35 cellular contexts compared by ENCODE assay signal in the genomic region with DNA sequence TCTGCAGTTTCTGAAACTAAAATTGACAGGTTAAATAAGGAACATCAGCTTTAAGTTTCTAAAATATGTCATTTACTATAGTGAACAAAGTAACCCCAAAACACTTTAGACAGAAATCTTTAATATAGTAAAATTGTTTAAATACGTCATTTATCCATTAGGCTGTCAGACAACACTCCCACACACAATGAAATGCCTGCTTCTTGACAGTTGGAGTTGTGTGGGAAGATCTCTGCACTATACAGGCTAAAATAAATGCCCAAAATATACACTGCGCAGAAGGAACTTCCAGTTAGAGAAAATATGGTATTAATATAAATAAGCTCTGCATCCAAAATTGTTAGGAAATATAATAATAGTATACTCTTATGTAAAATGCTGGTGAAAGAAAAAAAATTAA.
"Had no signal": no experiment of that assay in that cellular context is flagged by ENCODE, and none has a peak within 500 bp of the region (broad histone marks: within the 10 kb centered on the region; RNA-seq: fewer than 3 reads in every experiment).

No MANE protein-coding gene starts in this region.

- H3K27me3 Mint-ChIP-seq: activated B cell treated with CpG ODN at 0.5 μM for 24 hours; activated CD4-positive, alpha-beta memory T cell treated with anti-CD3 and anti-CD28 coated beads for 36 hours; activated CD4-positive, alpha-beta T cell treated with anti-CD3 and anti-CD28 coated beads, Interleukin-2, amount 10 ng/mL, durations not matched to agents 24 days and 14 days; activated CD8-positive, alpha-beta T cell treated with anti-CD3 and anti-CD28 coated beads for 36 hours; activated naive CD8-positive, alpha-beta T cell treated with anti-CD3 and anti-CD28 coated beads for 36 hours; activated T-helper 17 cell treated with anti-CD3 and anti-CD28 coated beads, Interleukin-2, amount 50 U/mL, for 72 hours had no signal

- H3K9me3 ChIP-seq: adrenal gland, body of pancreas, breast epithelium had no signal

- H3K4me1 Mint-ChIP-seq: activated B cell treated with CpG ODN at 0.5 μM for 24 hours; activated CD4-positive, alpha-beta T cell treated with anti-CD3 and anti-CD28 coated beads, Interleukin-2, amount 10 ng/mL, durations not matched to agents 24 days and 14 days; activated naive CD8-positive, alpha-beta T cell treated with anti-CD3 and anti-CD28 coated beads for 36 hours; activated T-helper 17 cell treated with anti-CD3 and anti-CD28 coated beads, Interleukin-2, amount 50 U/mL, for 72 hours had no signal

- H3K27me3 ChIP-seq: adrenal gland, body of pancreas, brain microvascular endothelial cell, breast epithelium had no signal

- H3K27ac ChIP-seq: adrenal gland, body of pancreas, brain microvascular endothelial cell, breast epithelium, VCaP had no signal

- DNase-seq: activated B cell treated with CpG ODN at 0.5 μM for 24 hours; activated CD4-positive, alpha-beta memory T cell treated with anti-CD3 and anti-CD28 coated beads for 36 hours; activated CD4-positive, alpha-beta T cell treated with anti-CD3 and anti-CD28 coated beads for 4 hours; activated CD4-positive, alpha-beta T cell treated with anti-CD3 and anti-CD28 coated beads, Interleukin-2, amount 10 ng/mL, durations not matched to agents 24 days and 14 days; activated CD4-positive, alpha-beta T cell treated with anti-CD3 and anti-CD28 coated beads, Interleukin-2, amount 50 U/mL, for 1 hour; activated CD4-positive, alpha-beta T cell treated with anti-CD3 and anti-CD28 coated beads, Interleukin-2, amount 50 U/mL, for 4 hours; activated CD4-positive, CD25-positive, alpha-beta regulatory T cell treated with anti-CD3 and anti-CD28 coated beads, Interleukin-2, amount 50 U/mL, for 72 hours; activated CD8-positive, alpha-beta memory T cell treated with anti-CD3 and anti-CD28 coated beads, Interleukin-2, amount 50 U/mL, for 4 hours; activated CD8-positive, alpha-beta T cell treated with anti-CD3 and anti-CD28 coated beads for 36 hours; activated effector memory CD4-positive, alpha-beta T cell treated with anti-CD3 and anti-CD28 coated beads, Interleukin-2, amount 50 U/mL, for 16 hours; activated gamma-delta T cell treated with Interleukin-2 at 50 U/mL for 16 hours; activated naive CD4-positive, alpha-beta T cell; activated naive CD4-positive, alpha-beta T cell treated with anti-CD3 and anti-CD28 coated beads for 36 hours; activated naive CD4-positive, alpha-beta T cell treated with anti-CD3 and anti-CD28 coated beads, Interleukin-2, amount 50 U/mL, for 16 hours; activated naive CD8-positive, alpha-beta T cell treated with anti-CD3 and anti-CD28 coated beads for 36 hours; activated T-cell treated with anti-CD3 and anti-CD28 coated beads for 4 hours; activated T-cell treated with anti-CD3 and anti-CD28 coated beads, Interleukin-2, amount 50 U/mL, for 1 hour; activated T-cell treated with anti-CD3 and anti-CD28 coated beads, Interleukin-2, amount 50 U/mL, for 4 hours; activated T-cell treated with anti-CD3 and anti-CD28 coated beads, Interleukin-2, amount 50 U/mL, for 72 hours; adrenal gland; amniotic stem cell; aorta; body of pancreas; brain microvascular endothelial cell; central memory CD4-positive, alpha-beta T cell; T-helper 1 cell; T-helper 2 cell; T-helper 9 cell had no signal

- H3K36me3 ChIP-seq: adrenal gland, brain microvascular endothelial cell, breast epithelium had no signal

- H3K9me3 Mint-ChIP-seq: activated B cell treated with CpG ODN at 0.5 μM for 24 hours; activated CD4-positive, alpha-beta T cell treated with anti-CD3 and anti-CD28 coated beads, Interleukin-2, amount 10 ng/mL, durations not matched to agents 24 days and 14 days had no signal

- H3K4me1 ChIP-seq: adrenal gland, body of pancreas, breast epithelium had no signal

- H3K27ac Mint-ChIP-seq: activated B cell treated with CpG ODN at 0.5 μM for 24 hours; activated CD4-positive, alpha-beta memory T cell treated with anti-CD3 and anti-CD28 coated beads for 36 hours; activated CD4-positive, alpha-beta T cell treated with anti-CD3 and anti-CD28 coated beads, Interleukin-2, amount 10 ng/mL, durations not matched to agents 24 days and 14 days; activated CD8-positive, alpha-beta T cell treated with anti-CD3 and anti-CD28 coated beads for 36 hours; activated naive CD4-positive, alpha-beta T cell treated with anti-CD3 and anti-CD28 coated beads for 36 hours; activated naive CD4-positive, alpha-beta T cell treated with anti-CD3 and anti-CD28 coated beads, Interleukin-2, amount 50 U/mL, for 72 hours; activated naive CD8-positive, alpha-beta T cell treated with anti-CD3 and anti-CD28 coated beads for 36 hours; activated T-cell treated with anti-CD3 and anti-CD28 coated beads, Interleukin-2, amount 50 U/mL, for 72 hours; activated T-helper 1 cell treated with anti-CD3 and anti-CD28 coated beads, Interleukin-12 subunit alpha, Interleukin-12 subunit beta, Interleukin-2, Interleukin-4 antibody, amounts not matched to agents 30 ng/mL and 10 ng/mL and 1 ng/mL, durations not matched to agents 14 hours and 24 hours and 36 hours; activated T-helper 17 cell treated with anti-CD3 and anti-CD28 coated beads, Interleukin-2, amount 50 U/mL, for 72 hours; T-helper 1 cell treated with Interleukin-12 subunit alpha and Interleukin-12 subunit beta and Interleukin-4 antibody, amounts not matched to agents 30 μg/mL and 1 μg/mL, for 36 hours; T-helper 2 cell treated with Interferon-gamma antibody and Interleukin-4, amounts not matched to agents 5 μg/mL and 100 μg/mL, for 36 hours had no signal

- H3K4me3 Mint-ChIP-seq: activated B cell treated with CpG ODN at 0.5 μM for 24 hours; activated CD4-positive, alpha-beta memory T cell treated with anti-CD3 and anti-CD28 coated beads for 36 hours; activated CD4-positive, alpha-beta T cell treated with anti-CD3 and anti-CD28 coated beads, Interleukin-2, amount 10 ng/mL, durations not matched to agents 24 days and 14 days; activated CD8-positive, alpha-beta T cell treated with anti-CD3 and anti-CD28 coated beads for 36 hours; activated naive CD4-positive, alpha-beta T cell treated with anti-CD3 and anti-CD28 coated beads for 36 hours; activated naive CD8-positive, alpha-beta T cell treated with anti-CD3 and anti-CD28 coated beads for 36 hours; activated T-cell treated with anti-CD3 and anti-CD28 coated beads, Interleukin-2, amount 50 U/mL, for 4 hours; activated T-cell treated with anti-CD3 and anti-CD28 coated beads, Interleukin-2, amount 50 U/mL, for 72 hours; activated T-helper 1 cell treated with anti-CD3 and anti-CD28 coated beads, Interleukin-12 subunit alpha, Interleukin-12 subunit beta, Interleukin-2, Interleukin-4 antibody, amounts not matched to agents 30 ng/mL and 10 ng/mL and 1 ng/mL, durations not matched to agents 14 hours and 24 hours and 36 hours; activated T-helper 17 cell treated with anti-CD3 and anti-CD28 coated beads, Interleukin-2, amount 50 U/mL, for 72 hours; T-helper 1 cell treated with Interleukin-12 subunit alpha and Interleukin-12 subunit beta and Interleukin-4 antibody, amounts not matched to agents 30 μg/mL and 1 μg/mL, for 36 hours; T-helper 2 cell treated with Interferon-gamma antibody and Interleukin-4, amounts not matched to agents 5 μg/mL and 100 μg/mL, for 36 hours had no signal

- H3K36me3 Mint-ChIP-seq: activated CD4-positive, alpha-beta memory T cell treated with anti-CD3 and anti-CD28 coated beads for 36 hours; activated naive CD4-positive, alpha-beta T cell treated with anti-CD3 and anti-CD28 coated beads, Interleukin-2, amount 50 U/mL, for 72 hours; activated naive CD8-positive, alpha-beta T cell treated with anti-CD3 and anti-CD28 coated beads for 36 hours had no signal

- H3K4me3 ChIP-seq: adrenal gland, body of pancreas, breast epithelium had no signal
